10 cellular contexts compared by ENCODE assay signal in the genomic region with DNA sequence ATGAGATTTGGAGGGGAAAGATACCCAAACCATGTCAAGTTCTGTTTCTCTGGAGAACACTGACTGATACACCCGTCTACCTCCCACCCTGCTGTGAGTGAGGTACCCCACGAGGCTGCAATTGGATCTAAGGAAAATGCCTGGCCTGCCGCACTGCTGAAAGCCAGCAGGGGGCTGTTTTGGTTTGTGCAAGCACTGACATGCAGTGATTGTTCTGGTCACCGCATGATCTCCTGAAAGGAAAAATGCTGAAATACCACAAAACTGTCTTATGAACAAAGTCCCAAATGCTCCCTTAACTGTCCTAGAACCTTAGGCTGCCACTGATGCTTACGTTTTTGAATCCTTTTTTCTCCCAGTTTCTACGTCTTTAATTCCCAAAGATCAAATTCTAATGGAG.
DNase-seq lines count a peak whose midpoint lies in the region; ATAC-seq and TF ChIP-seq lines count a peak whose summit lies in the region.
"Had no signal": no experiment of that assay in that cellular context is flagged by ENCODE, and none has a peak within 500 bp of the region (broad histone marks: within the 10 kb centered on the region; RNA-seq: fewer than 3 reads in every experiment).

No MANE protein-coding gene starts in this region.

- intact Hi-C loops in psoas muscle (cut with DNase I) = loop anchor here (5.0 kb wide), 3 partner anchors 44 to 76 kb away; no protein-coding TSS in a partner anchor

- CTCF ChIA-PET in RWPE1 (lab: Yijun Ruan, JAX) = interaction anchor here (0.6 kb wide), 1 partner anchor 39 kb away, joined by 3 read pairs; no protein-coding TSS in a partner anchor

- WGBS in psoas muscle, 3 donors = 71 to 73% (median 72%) methylated on average over 6 of the region's 6 CpGs

- H3K9me3 ChIP-seq in psoas muscle = peaks cover 2% of the 10 kb centered on the region

- no peaks in the 10 kb centered on the region for H3K27me3 ChIP-seq in psoas muscle (ENCODE audit: insufficient read depth in 3 of 3, low read length in 2 of 3)

- H3K4me3 ChIP-seq in fibroblast of the aortic adventitia (ENCODE audit: low read depth, low read length) (no peak overlapping the region), psoas muscle (no peak overlapping the region)

- H3K4me1 ChIP-seq in psoas muscle = no peaks in the 10 kb centered on the region

- no peak overlapping the region for H3K27ac ChIP-seq in RWPE1
- no peak overlapping the region for H3K27ac ChIP-seq in psoas muscle

- no peaks in the 10 kb centered on the region for H3K36me3 ChIP-seq in psoas muscle (ENCODE audit: insufficient read depth in 1 of 2, low read depth in 1 of 2)

- TF ChIP-seq CTCF in GM12872 (IDR thresholded peaks at IDR 0.05; ENCODE audit: insufficient read depth, low read depth, low read length) (0 out of 3 replicates have a peak, but pooled peaks have one; percentile 19), RWPE1 (conservative IDR thresholded peaks at IDR 0.05; ENCODE audit: low read depth) (peak; percentile 64), fibroblast of the aortic adventitia (IDR thresholded peaks at IDR 0.05; ENCODE audit: insufficient read depth, low read length) (peak; percentile 71), psoas muscle (IDR thresholded peaks at IDR 0.05) (peak; percentile 26)

- DNase-seq in RWPE1 (ENCODE audit: low spot score) = peak; percentile 40
- peak; percentile 71 for DNase-seq in fibroblast of the aortic adventitia (ENCODE audit: low read depth)
- DNase-seq in psoas muscle = no peak
- no peak for DNase-seq in SKM-1 treated with dmso at 0.1 percent for 144 hours (lab: John Stamatoyannopoulos, UW; ENCODE audit: unreplicated experiment)
- DNase-seq in NCI-H2029 treated with DMSO at 0.1 percent for 48 hours (lab: John Stamatoyannopoulos, UW) = no peak
- DNase-seq: NCI-H1694; stimulated activated CD4-positive, alpha-beta T cell treated with anti-CD3 and anti-CD28 coated beads, Interleukin-2, amount 100 ng/mL, for 48 hours had no signal

- POLR2A ChIA-PET in RWPE1 (lab: Yijun Ruan, JAX; ENCODE audit: low non-redundant PET) = no interaction called here

- ATAC-seq in psoas muscle = peak in 2 of 4 donors; percentile 76 to 81
- no peak for ATAC-seq in HG03571 (IDR thresholded peaks at IDR 0.05; ENCODE audit: unreplicated experiment)
- ATAC-seq in GM21367 (IDR thresholded peaks at IDR 0.05; ENCODE audit: unreplicated experiment) = no peak

Comparison
In these comparisons a context has a peak if more than half of its experiments do, and no peak if none do; other contexts are left out.
1. CTCF ChIP-seq: peak in every context shown above with its lines; median percentile 71 in fibroblast of the aortic adventitia; 64 in RWPE1; 26 in psoas muscle; 19 in GM12872.
2. DNase-seq: peak in RWPE1 (single experiment) and fibroblast of the aortic adventitia (single experiment); none in psoas muscle (0 of 2), SKM-1 treated with dmso at 0.1 percent for 144 hours (single experiment) and NCI-H2029 treated with DMSO at 0.1 percent for 48 hours (single experiment).